In genomic region chr2:1032030-1032429, GRCh38 we compare ENCODE assay signal across 19 cellular contexts.
DNase-seq lines count a peak whose midpoint lies in the region; ATAC-seq and TF ChIP-seq lines count a peak whose summit lies in the region.
"Had no signal": no experiment of that assay in that cellular context is flagged by ENCODE, and none has a peak within 500 bp of the region (broad histone marks: within the 10 kb centered on the region; RNA-seq: fewer than 3 reads in every experiment).

No MANE protein-coding gene starts in this region.

- no peak for TF ChIP-seq CTCF in thoracic aorta (IDR thresholded peaks at IDR 0.05)
- no peak for TF ChIP-seq CTCF in gastrocnemius medialis (IDR thresholded peaks at IDR 0.05 in 4 of 5, conservative IDR thresholded peaks at IDR 0.05 in 1 of 5)
- TF ChIP-seq CTCF in tibial artery (IDR thresholded peaks at IDR 0.05), result no peak

- H3K4me3 Mint-ChIP-seq in activated naive CD4-positive, alpha-beta T cell treated with anti-CD3 and anti-CD28 coated beads for 36 hours, result no peak overlapping the region
- peak overlapping the region; percentile 50 to 82 (median 76) for H3K4me3 Mint-ChIP-seq in T-cell
- peak overlapping the region; percentile 74 for H3K4me3 Mint-ChIP-seq in central memory CD8-positive, alpha-beta T cell
- H3K4me3 Mint-ChIP-seq: activated T-helper 1 cell treated with anti-CD3 and anti-CD28 coated beads, Interleukin-12 subunit alpha, Interleukin-12 subunit beta, Interleukin-2, Interleukin-4 antibody, amounts not matched to agents 30 ng/mL and 10 ng/mL and 1 ng/mL, durations not matched to agents 14 hours and 24 hours and 36 hours; natural killer cell had no signal

- CTCF ChIA-PET in activated naive CD4-positive, alpha-beta T cell treated with anti-CD3 and anti-CD28 coated beads for 36 hours (lab: Charles Lee), result no interaction called here
- CTCF ChIA-PET in T-cell (lab: Charles Lee), result no interaction called here

- intact Hi-C loops in activated naive CD4-positive, alpha-beta T cell treated with anti-CD3 and anti-CD28 coated beads for 36 hours (cut with micrococcal nuclease), result no loop called here
- intact Hi-C loops in gastrocnemius medialis (cut with DNase I; ENCODE audit: low total_unique reads) (no loop called here), tibial artery (cut with DNase I; ENCODE audit: low total_unique reads) (no loop called here)

- no peak for DNase-seq in activated naive CD4-positive, alpha-beta T cell treated with anti-CD3 and anti-CD28 coated beads, Interleukin-2, amount 50 U/mL, for 72 hours (ENCODE audit: low spot score in 2 of 2)
- no peak for DNase-seq in activated naive CD4-positive, alpha-beta T cell treated with anti-CD3 and anti-CD28 coated beads for 36 hours
- DNase-seq in T-cell (peak in 2 of 34 experiments; percentile 4 to 6), thoracic aorta (ENCODE audit: low spot score) (no peak), superior temporal gyrus (ENCODE audit: extremely low spot score) (no peak), gastrocnemius medialis (no peak), tibial artery (no peak)
- DNase-seq in central memory CD8-positive, alpha-beta T cell (ENCODE audit: low spot score in 2 of 2), result no peak
- DNase-seq: dermis blood vessel endothelial cell, erythroblast, mammary epithelial cell, natural killer cell, NCI-H2029, NCI-H524 treated with DMSO at 0.1 percent for 48 hours, psoas muscle had no signal

- peaks cover under 1% of the 10 kb centered on the region for H3K27me3 Mint-ChIP-seq in activated naive CD4-positive, alpha-beta T cell treated with anti-CD3 and anti-CD28 coated beads for 36 hours (ENCODE audit: low read depth)
- peaks cover 0 to 4% of the 10 kb centered on the region in 2 donors for H3K27me3 Mint-ChIP-seq in T-cell
- H3K27me3 Mint-ChIP-seq in central memory CD8-positive, alpha-beta T cell, result peaks cover 18% of the 10 kb centered on the region

- peak; percentile 41 to 56 for ATAC-seq in activated naive CD4-positive, alpha-beta T cell treated with anti-CD3 and anti-CD28 coated beads, Interleukin-2, amount 50 U/mL, for 72 hours
- ATAC-seq in T-cell (replicated peaks in 1 of 4), result no peak
- no peak for ATAC-seq in central memory CD8-positive, alpha-beta T cell (replicated peaks; ENCODE audit: extremely low read depth, poor library complexity, severe bottlenecking)
- ATAC-seq in thoracic aorta (ENCODE audit: insufficient number of reproducible peaks, low FRiP score, low read depth), result no peak
- ATAC-seq in gastrocnemius medialis, result no peak
- ATAC-seq: natural killer cell, Panc1, psoas muscle had no signal

- H3K27ac ChIP-seq in thoracic aorta (no peak overlapping the region), gastrocnemius medialis (no peak overlapping the region), tibial artery (no peak overlapping the region)
- H3K27ac ChIP-seq: psoas muscle, VCaP had no signal

- H3K4me1 ChIP-seq in thoracic aorta (ENCODE audit: control insufficient read depth in 1 of 2, low read depth in 2 of 2), result no peaks in the 10 kb centered on the region
- no peaks in the 10 kb centered on the region for H3K4me1 ChIP-seq in gastrocnemius medialis
- no peaks in the 10 kb centered on the region for H3K4me1 ChIP-seq in tibial artery
- H3K4me1 ChIP-seq: HAP-1, psoas muscle had no signal

- in situ Hi-C loops in gastrocnemius medialis (cut with MboI; ENCODE audit: low sequenced_read_pairs in 4 of 4), result no loop called here

- H3K9me3 Mint-ChIP-seq in activated naive CD4-positive, alpha-beta T cell treated with anti-CD3 and anti-CD28 coated beads, Interleukin-2, amount 50 U/mL, for 72 hours, result peaks cover 0 to 4% of the 10 kb centered on the region in 2 donors
- peaks cover 6% of the 10 kb centered on the region for H3K9me3 Mint-ChIP-seq in activated naive CD4-positive, alpha-beta T cell treated with anti-CD3 and anti-CD28 coated beads for 36 hours
- peaks cover 0 to 2% (median 0%) of the 10 kb centered on the region in 3 donors for H3K9me3 Mint-ChIP-seq in T-cell
- H3K9me3 Mint-ChIP-seq in central memory CD8-positive, alpha-beta T cell, result no peaks in the 10 kb centered on the region
- H3K9me3 Mint-ChIP-seq: activated T-helper 1 cell treated with anti-CD3 and anti-CD28 coated beads, Interleukin-12 subunit alpha, Interleukin-12 subunit beta, Interleukin-2, Interleukin-4 antibody, amounts not matched to agents 30 ng/mL and 10 ng/mL and 1 ng/mL, durations not matched to agents 14 hours and 24 hours and 36 hours; natural killer cell had no signal

- TF ChIP-seq POLR2A in gastrocnemius medialis (IDR thresholded peaks at IDR 0.05), result no peak

- no peaks in the 10 kb centered on the region for H3K4me1 Mint-ChIP-seq in activated naive CD4-positive, alpha-beta T cell treated with anti-CD3 and anti-CD28 coated beads for 36 hours (ENCODE audit: low read depth)
- H3K4me1 Mint-ChIP-seq in T-cell, result peaks cover 4 to 8% (median 6%) of the 10 kb centered on the region in 3 donors
- H3K4me1 Mint-ChIP-seq in central memory CD8-positive, alpha-beta T cell, result peaks cover 9% of the 10 kb centered on the region
- H3K4me1 Mint-ChIP-seq: natural killer cell had no signal

- H3K4me3 ChIP-seq in thoracic aorta (peak overlapping the region; percentile 53), gastrocnemius medialis (no peak overlapping the region), tibial artery (no peak overlapping the region)
- H3K4me3 ChIP-seq: HAP-1, psoas muscle had no signal

- H3K36me3 ChIP-seq in thoracic aorta (no peaks in the 10 kb centered on the region), gastrocnemius medialis (no peaks in the 10 kb centered on the region), tibial artery (no peaks in the 10 kb centered on the region)
- H3K36me3 ChIP-seq: HAP-1 had no signal

- H3K9me3 ChIP-seq in thoracic aorta, result no peaks in the 10 kb centered on the region
- H3K9me3 ChIP-seq in gastrocnemius medialis, result no peaks in the 10 kb centered on the region
- no peaks in the 10 kb centered on the region for H3K9me3 ChIP-seq in tibial artery
- H3K9me3 ChIP-seq: HAP-1, psoas muscle had no signal

- H3K27me3 ChIP-seq in thoracic aorta (replicated peaks; ENCODE audit: insufficient read depth) (no peaks in the 10 kb centered on the region), gastrocnemius medialis (no peaks in the 10 kb centered on the region), tibial artery (no peaks in the 10 kb centered on the region)

- peaks cover 0 to 2% of the 10 kb centered on the region in 2 donors for H3K36me3 Mint-ChIP-seq in activated naive CD4-positive, alpha-beta T cell treated with anti-CD3 and anti-CD28 coated beads, Interleukin-2, amount 50 U/mL, for 72 hours
- no peaks in the 10 kb centered on the region for H3K36me3 Mint-ChIP-seq in activated naive CD4-positive, alpha-beta T cell treated with anti-CD3 and anti-CD28 coated beads for 36 hours (ENCODE audit: low read depth)
- H3K36me3 Mint-ChIP-seq in T-cell, result no peaks in the 10 kb centered on the region
- no peaks in the 10 kb centered on the region for H3K36me3 Mint-ChIP-seq in central memory CD8-positive, alpha-beta T cell (ENCODE audit: insufficient read depth)
- H3K36me3 Mint-ChIP-seq: natural killer cell had no signal

- POLR2A ChIA-PET in T-cell (lab: Charles Lee), result no interaction called here

- no peak overlapping the region for H3K27ac Mint-ChIP-seq in activated naive CD4-positive, alpha-beta T cell treated with anti-CD3 and anti-CD28 coated beads, Interleukin-2, amount 50 U/mL, for 72 hours
- no peak overlapping the region for H3K27ac Mint-ChIP-seq in activated naive CD4-positive, alpha-beta T cell treated with anti-CD3 and anti-CD28 coated beads for 36 hours
- H3K27ac Mint-ChIP-seq in T-cell, result peak overlapping the region; percentile 77 to 88
- peak overlapping the region; percentile 61 for H3K27ac Mint-ChIP-seq in central memory CD8-positive, alpha-beta T cell (ENCODE audit: low read depth)
- H3K27ac Mint-ChIP-seq: activated T-helper 1 cell treated with anti-CD3 and anti-CD28 coated beads, Interleukin-12 subunit alpha, Interleukin-12 subunit beta, Interleukin-2, Interleukin-4 antibody, amounts not matched to agents 30 ng/mL and 10 ng/mL and 1 ng/mL, durations not matched to agents 14 hours and 24 hours and 36 hours; natural killer cell had no signal

Comparison
In these comparisons a context has a peak if more than half of its experiments do, and no peak if none do; other contexts are left out.
1. ATAC-seq: peak in activated naive CD4-positive, alpha-beta T cell treated with anti-CD3 and anti-CD28 coated beads, Interleukin-2, amount 50 U/mL, for 72 hours (2 of 2); none in T-cell (0 of 4), central memory CD8-positive, alpha-beta T cell (single experiment), thoracic aorta (single experiment) and gastrocnemius medialis (0 of 2).
2. H3K27ac Mint-ChIP-seq: peak in T-cell (2 of 2) and central memory CD8-positive, alpha-beta T cell (single experiment); none in activated naive CD4-positive, alpha-beta T cell treated with anti-CD3 and anti-CD28 coated beads, Interleukin-2, amount 50 U/mL, for 72 hours (0 of 2) and activated naive CD4-positive, alpha-beta T cell treated with anti-CD3 and anti-CD28 coated beads for 36 hours (single experiment).